9 cellular contexts compared by ENCODE assay signal in the genomic region with DNA sequence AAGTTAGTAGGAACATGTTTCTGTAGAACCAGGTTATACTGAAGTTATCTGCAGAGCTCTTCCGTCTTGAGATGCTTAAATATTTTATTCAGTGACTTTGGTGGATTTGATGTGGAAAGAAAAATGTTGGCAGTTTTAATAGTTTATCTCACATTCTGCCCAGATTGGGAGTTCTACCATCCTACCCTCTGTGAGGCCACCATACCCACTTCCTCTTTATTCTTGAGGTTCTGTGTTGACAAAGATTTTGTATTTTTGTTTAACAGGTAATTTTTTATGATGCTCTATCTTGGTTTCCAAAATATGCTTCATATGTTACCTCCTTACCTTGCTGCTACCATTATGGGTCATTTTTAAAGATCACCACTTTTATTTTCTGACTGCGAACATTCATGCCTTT.
"Had no signal": no experiment of that assay in that cellular context is flagged by ENCODE, and none has a peak within 500 bp of the region (broad histone marks: within the 10 kb centered on the region; RNA-seq: fewer than 3 reads in every experiment).

No MANE protein-coding gene starts in this region.

- H3K9ac ChIP-seq: GM23248 had no signal

- H3K27ac ChIP-seq: GM23248 had no signal

- H3K4me1 ChIP-seq: HAP-1 had no signal

- DNase-seq: GM23248, GOT3, H7, HFFc6, IMR-90, KG1 had no signal

- H3K9me3 ChIP-seq: HAP-1 had no signal

- H2AFZ ChIP-seq: GM23248 had no signal

- H3K4me3 ChIP-seq: GM23248, HAP-1, K562 had no signal

- ATAC-seq: HCT116, K562 had no signal

- H3K4me3 Mint-ChIP-seq: HFFc6 had no signal

- H3K36me3 ChIP-seq: HAP-1 had no signal

- H3K27ac Mint-ChIP-seq: HFFc6 had no signal
